ENCODE assay signal across 8 cellular contexts in the genomic region with DNA sequence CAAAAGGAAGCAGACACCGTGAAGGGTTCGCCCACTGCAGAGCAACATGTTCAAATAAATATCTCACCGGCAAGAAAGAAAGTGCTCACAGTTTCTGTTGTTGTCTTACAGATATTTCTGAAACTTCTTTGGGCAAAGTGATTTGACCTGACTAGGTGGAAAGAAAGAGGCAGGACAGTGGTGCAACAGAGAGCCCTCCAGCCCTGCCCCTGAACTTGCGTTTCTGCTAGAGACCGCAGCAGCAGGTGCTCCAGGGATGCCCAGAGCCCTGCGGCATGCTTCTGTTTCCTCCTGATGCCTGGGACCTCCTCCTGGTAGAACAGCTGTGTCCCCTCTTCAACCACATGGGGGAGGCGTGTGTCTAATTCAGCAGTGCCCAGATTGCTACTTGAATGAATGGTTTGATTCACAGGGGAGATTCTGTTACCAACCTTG.
DNase-seq lines count a peak whose midpoint lies in the region; ATAC-seq and TF ChIP-seq lines count a peak whose summit lies in the region.

No MANE protein-coding gene starts in this region.

- no peak overlapping the region for H3K9ac ChIP-seq in PC-3 (ENCODE audit: low read length)

- ATAC-seq in PC-3: peak; percentile 49; the same call in 1 of the 2 replicates
- ATAC-seq in activated CD4-positive, CD25-positive, alpha-beta regulatory T cell treated with anti-CD3 and anti-CD28 coated beads, Interleukin-2, amount 50 U/mL, for 24 hours: no peak

- POLR2A ChIA-PET in PC-3 (lab: Charles Lee; ENCODE audit: unreplicated experiment) (no interaction called here), PC-9 (lab: Charles Lee; ENCODE audit: unreplicated experiment) (no interaction called here)

- H3K27ac ChIP-seq in PC-3 (ENCODE audit: low read length) (no peak overlapping the region), PC-9 (no peak overlapping the region)

- TF ChIP-seq CTCF in HFF-Myc (IDR thresholded peaks at IDR 0.05; ENCODE audit: low read depth, low read length, missing control alignments) (peak; percentile 55), PC-3 (conservative IDR thresholded peaks at IDR 0.05; ENCODE audit: low read depth, low read length) (peak; percentile 49), chondrocyte (IDR thresholded peaks at IDR 0.05) (peak; percentile 74), osteocyte (IDR thresholded peaks at IDR 0.05) (peak; percentile 66), PC-9 (conservative IDR thresholded peaks at IDR 0.05) (no peak)

- in situ Hi-C loops in Caki2 (cut with HindIII; ENCODE audit: low pct_unique_long_range_greater_than_20kb, low sequenced_read_pairs): no loop called here

- H3K4me3 Mint-ChIP-seq in chondrocyte (ENCODE audit: unreplicated experiment): no peak overlapping the region
- H3K4me3 Mint-ChIP-seq in osteocyte (ENCODE audit: unreplicated experiment): no peak overlapping the region

- H3K4me1 Mint-ChIP-seq in chondrocyte (ENCODE audit: low read depth): peaks cover 93% of the 10 kb centered on the region
- peaks cover 72% of the 10 kb centered on the region for H3K4me1 Mint-ChIP-seq in osteocyte (ENCODE audit: unreplicated experiment)

- no peaks in the 10 kb centered on the region for H3K27me3 Mint-ChIP-seq in chondrocyte (ENCODE audit: low read depth)
- no peaks in the 10 kb centered on the region for H3K27me3 Mint-ChIP-seq in osteocyte (ENCODE audit: unreplicated experiment)

- H3K9me2 ChIP-seq in PC-3 (replicated peaks; ENCODE audit: low read length): no peaks in the 10 kb centered on the region
- no peaks in the 10 kb centered on the region for H3K9me2 ChIP-seq in PC-9 (ENCODE audit: insufficient read depth)

- H3K4me2 ChIP-seq in PC-3 (ENCODE audit: low read length) (no peak overlapping the region), PC-9 (no peak overlapping the region)

- H3K9me3 Mint-ChIP-seq in chondrocyte (ENCODE audit: low read depth): no peaks in the 10 kb centered on the region
- H3K9me3 Mint-ChIP-seq in osteocyte (ENCODE audit: unreplicated experiment): no peaks in the 10 kb centered on the region

- H3K36me3 Mint-ChIP-seq in chondrocyte (ENCODE audit: low read depth) (peaks cover 20% of the 10 kb centered on the region), osteocyte (ENCODE audit: unreplicated experiment) (peaks cover 8% of the 10 kb centered on the region)

- H2AFZ ChIP-seq in PC-3 (ENCODE audit: low read length): no peak overlapping the region
- no peak overlapping the region for H2AFZ ChIP-seq in PC-9

- intact Hi-C loops in PC-3 (cut with micrococcal nuclease): loop anchor here (2.0 kb wide), 1 partner anchor 195 kb away; no protein-coding TSS in a partner anchor
- intact Hi-C loops in PC-9 (cut with micrococcal nuclease; ENCODE audit: unreplicated experiment): no loop called here

- H3F3A ChIP-seq in PC-3 (ENCODE audit: low read length, unreplicated experiment) (no peaks in the 10 kb centered on the region), PC-9 (ENCODE audit: insufficient read depth, low read depth) (no peaks in the 10 kb centered on the region)

- H3K27ac Mint-ChIP-seq in chondrocyte (ENCODE audit: unreplicated experiment): peak overlapping the region; percentile 37
- H3K27ac Mint-ChIP-seq in osteocyte (ENCODE audit: unreplicated experiment): peak overlapping the region; percentile 32

- H3K27me3 ChIP-seq in PC-3 (ENCODE audit: low read length) (no peaks in the 10 kb centered on the region), PC-9 (ENCODE audit: insufficient read depth, low read depth) (peaks cover 27% of the 10 kb centered on the region)

- BruUV-seq in PC-3 (replicated peaks; lab: Mats Ljungman, UMichigan) (no TSS peak), PC-9 (replicated peaks; lab: Mats Ljungman, UMichigan) (no TSS peak)

- H3K4me3 ChIP-seq in HFF-Myc (replicated peaks; ENCODE audit: low read depth, low read length): no peak overlapping the region
- no peak overlapping the region for H3K4me3 ChIP-seq in PC-3 (ENCODE audit: low read length)
- no peak overlapping the region for H3K4me3 ChIP-seq in PC-9

- H3K36me3 ChIP-seq in PC-3 (ENCODE audit: low read depth, low read length): no peaks in the 10 kb centered on the region
- H3K36me3 ChIP-seq in PC-9 (ENCODE audit: low read depth): no peaks in the 10 kb centered on the region

- H3K79me2 ChIP-seq in PC-3 (ENCODE audit: low read length) (no peaks in the 10 kb centered on the region), PC-9 (ENCODE audit: low read depth) (no peaks in the 10 kb centered on the region)

- H4K20me1 ChIP-seq in PC-3 (ENCODE audit: low read length) (no peaks in the 10 kb centered on the region), PC-9 (ENCODE audit: insufficient read depth) (no peaks in the 10 kb centered on the region)

- no peaks in the 10 kb centered on the region for H3K4me1 ChIP-seq in PC-3 (ENCODE audit: insufficient read depth, low read length)
- no peaks in the 10 kb centered on the region for H3K4me1 ChIP-seq in PC-9 (replicated peaks; ENCODE audit: insufficient read depth)

- H3K9me3 ChIP-seq in PC-3 (ENCODE audit: low read length) (no peaks in the 10 kb centered on the region), PC-9 (ENCODE audit: insufficient read depth, low read depth) (no peaks in the 10 kb centered on the region)

- DNase-seq in Caki2 (ENCODE audit: low read depth) (peak; percentile 38), HFF-Myc (ENCODE audit: extremely low read depth, low read depth) (peak; percentile 12), PC-3 (peak; percentile 38), chondrocyte (ENCODE audit: low spot score) (no peak), osteocyte (ENCODE audit: extremely low spot score, unreplicated experiment) (peak; percentile 83), PC-9 (no peak), amniotic stem cell (lab: John Stamatoyannopoulos, UW) (no peak)

- CTCF ChIA-PET in PC-3 (lab: Charles Lee) (no interaction called here), PC-9 (lab: Charles Lee) (no interaction called here)

Comparison
In these comparisons a context has a peak if more than half of its experiments do, and no peak if none do; other contexts are left out.
1. DNase-seq: peak in Caki2 (single experiment), HFF-Myc (single experiment), PC-3 (single experiment) and osteocyte (single experiment); none in chondrocyte (single experiment), PC-9 (0 of 2) and amniotic stem cell (single experiment).